8 cellular contexts compared by ENCODE assay signal in genomic region chr7:23467731-23468720, GRCh38. TPM values are rescaled to one million over a fixed set of nuclear protein-coding genes. Genes with fewer than 3 reads are reported as not detected.
DNase-seq lines count a peak whose midpoint lies in the region; ATAC-seq and TF ChIP-seq lines count a peak whose summit lies in the region.

No MANE protein-coding gene starts in this region.

- H3K4me1 ChIP-seq in HUES48 (ENCODE audit: control insufficient read depth, insufficient read depth, low read length) (peaks cover 28% of the 10 kb centered on the region), spleen (peaks cover 37 to 46% (median 45%) of the 10 kb centered on the region in 6 donors)

- peak overlapping the region; percentile 87 for H3K9ac ChIP-seq in HUES48 (ENCODE audit: low read depth, low read length)

- H3K27ac ChIP-seq in HUES48 (ENCODE audit: low read depth, low read length) = peak overlapping the region; percentile 100
- peak overlapping the region; percentile 99 for H3K27ac ChIP-seq in WERI-Rb-1
- H3K27ac ChIP-seq in spleen = no peak overlapping the region

- 3 to 5% (median 4%) methylated on average over 32 to 56 of the region's 56 CpGs for WGBS in spleen, 5 donors

- H3K36me3 ChIP-seq in GM06990 (ENCODE audit: control insufficient read depth, insufficient read depth, low read length) (peaks cover 3% of the 10 kb centered on the region; the same call in 1 of the 2 replicates), HUES48 (ENCODE audit: control insufficient read depth, insufficient read depth, low read length) (no peaks in the 10 kb centered on the region), WERI-Rb-1 (peaks cover 24% of the 10 kb centered on the region), spleen (no peaks in the 10 kb centered on the region)

- H3K27me3 ChIP-seq in GM06990 (replicated peaks; ENCODE audit: control insufficient read depth, insufficient read depth, low read length) (no peaks in the 10 kb centered on the region), HUES48 (ENCODE audit: control insufficient read depth, insufficient read depth, low read length) (no peaks in the 10 kb centered on the region), WERI-Rb-1 (ENCODE audit: insufficient read depth, low read depth, severe bottlenecking) (no peaks in the 10 kb centered on the region), spleen (replicated peaks in 1 of 7) (peaks cover 11 to 100% (median 99%) of the 10 kb centered on the region in 7 donors)

- intact Hi-C loops in spleen (cut with DNase I; ENCODE audit: low total_unique reads) = no loop called here

- no peak for ATAC-seq in HG02938 (IDR thresholded peaks at IDR 0.05; ENCODE audit: unreplicated experiment)
- ATAC-seq in HG03135 (IDR thresholded peaks at IDR 0.05; ENCODE audit: unreplicated experiment) = no peak
- ATAC-seq in HG03025 (IDR thresholded peaks at IDR 0.05; ENCODE audit: low FRiP score, unreplicated experiment) = no peak

- H3K4me3 ChIP-seq in GM06990 (replicated peaks; ENCODE audit: low read depth, low read length) (peak overlapping the region; percentile 90), HUES48 (ENCODE audit: low read depth, low read length) (peak overlapping the region; percentile 95), WERI-Rb-1 (ENCODE audit: low read depth, low read length) (peak overlapping the region; percentile 93), fibroblast of pulmonary artery (replicated peaks; ENCODE audit: low read depth, low read length) (peak overlapping the region; percentile 72), spleen (peak overlapping the region in 7 of 8 donors; percentile 37 to 66 (median 41))

- no peak for TF ChIP-seq POLR2A in spleen (IDR thresholded peaks at IDR 0.05)

- DNase-seq in GM06990 (ENCODE audit: extremely low read depth, insufficient read length) (peak; percentile 64), WERI-Rb-1 (peak; percentile 74), fibroblast of pulmonary artery (ENCODE audit: low read depth) (peak; percentile 70), spleen (peak; percentile 59)

- TF ChIP-seq CTCF in GM06990 (IDR thresholded peaks at IDR 0.05; ENCODE audit: insufficient read depth, low read length, poor library complexity, severe bottlenecking) (no peak), WERI-Rb-1 (IDR thresholded peaks at IDR 0.05; ENCODE audit: low read depth, low read length) (no peak), fibroblast of pulmonary artery (IDR thresholded peaks at IDR 0.05; ENCODE audit: low read length, missing control alignments) (no peak), spleen (IDR thresholded peaks at IDR 0.05 in 8 of 11, conservative IDR thresholded peaks at IDR 0.05 in 3 of 11) (no peak)

- no peaks in the 10 kb centered on the region for H3K9me3 ChIP-seq in HUES48 (ENCODE audit: control insufficient read depth, insufficient read depth, low read length)
- H3K9me3 ChIP-seq in WERI-Rb-1 (ENCODE audit: severe bottlenecking) = no peaks in the 10 kb centered on the region
- peaks cover 0 to 12% (median 0%) of the 10 kb centered on the region in 8 donors for H3K9me3 ChIP-seq in spleen

RNA-seq across cellular contexts. Expression of gene IGF2BP3, which starts 2.3 kb away (rescaled TPM):
- total RNA-seq in spleen = 1 to 10 TPM; 1.0 to 6.8 (median 1.7) TPM
- polyA plus RNA-seq in spleen = 1 to 10 TPM in 1 of 3 donors, under 1 TPM in 2; 0.17 to 2.2 (median 0.22) TPM

Comparison
In these comparisons a context has a peak if more than half of its experiments do, and no peak if none do; other contexts are left out.
1. H3K4me3 ChIP-seq: peak in every context shown above with its lines; median percentile 95 in HUES48; 93 in WERI-Rb-1; 90 in GM06990; 72 in fibroblast of pulmonary artery; 41 in spleen.
2. H3K27ac ChIP-seq: peak in HUES48 (single experiment) and WERI-Rb-1 (single experiment); none in spleen (0 of 8).
3. Peak in every context shown above with its lines, with median percentiles within 50 percentile points of each other: DNase-seq.